13 cellular contexts compared by ENCODE assay signal in genomic region chr7:64541438-64542359, GRCh38. TPM values are rescaled to one million over a fixed set of nuclear protein-coding genes. Genes with fewer than 3 reads are reported as not detected.
DNase-seq lines count a peak whose midpoint lies in the region; ATAC-seq and TF ChIP-seq lines count a peak whose summit lies in the region.
"Had no signal": no experiment of that assay in that cellular context is flagged by ENCODE, and none has a peak within 500 bp of the region (broad histone marks: within the 10 kb centered on the region; RNA-seq: fewer than 3 reads in every experiment).

No MANE protein-coding gene starts in this region.

- intact Hi-C loops in Right ventricle myocardium inferior (cut with DNase I), result no loop called here
- intact Hi-C loops in cardiac septum (cut with DNase I), result no loop called here
- intact Hi-C loops in left ventricle myocardium inferior (cut with micrococcal nuclease), result no loop called here
- intact Hi-C loops in aorta (cut with DNase I), result no loop called here

- peak; percentile 78 for ATAC-seq in Right ventricle myocardium inferior
- peak; percentile 78 for ATAC-seq in activated naive CD8-positive, alpha-beta T cell treated with anti-CD3 and anti-CD28 coated beads, Interleukin-2, amount 50 U/mL, for 24 hours
- peak; percentile 74 for ATAC-seq in aorta (ENCODE audit: low FRiP score)
- no peak for ATAC-seq in GM21528 (IDR thresholded peaks at IDR 0.05; ENCODE audit: low FRiP score, unreplicated experiment)
- no peak for ATAC-seq in HG02610 (IDR thresholded peaks at IDR 0.05; ENCODE audit: unreplicated experiment)

- peak overlapping the region; percentile 52 for H3K27ac Mint-ChIP-seq in activated naive CD8-positive, alpha-beta T cell treated with anti-CD3 and anti-CD28 coated beads, Interleukin-2, amount 50 U/mL, for 24 hours
- H3K27ac Mint-ChIP-seq: brain had no signal

- H3K36me3 ChIP-seq in left ventricle myocardium inferior (peaks cover 42% of the 10 kb centered on the region), aorta (ENCODE audit: control insufficient read depth in 1 of 2, insufficient read depth in 2 of 2, low read length in 1 of 2) (no peaks in the 10 kb centered on the region)

- no peak for TF ChIP-seq CTCF in left ventricle myocardium inferior (IDR thresholded peaks at IDR 0.05; ENCODE audit: borderline replicate concordance)

- H3K27ac ChIP-seq in left ventricle myocardium inferior (replicated peaks) (peak overlapping the region; percentile 60), aorta (ENCODE audit: low read depth in 1 of 2, low read length in 2 of 2) (peak overlapping the region; percentile 88 to 95)
- H3K27ac ChIP-seq: BLaER1 had no signal

- H3K4me1 ChIP-seq in left ventricle myocardium inferior (peaks cover 32% of the 10 kb centered on the region), aorta (ENCODE audit: control insufficient read depth in 1 of 2, insufficient read depth in 2 of 2, low read length in 2 of 2) (no peaks in the 10 kb centered on the region)
- H3K4me1 ChIP-seq: BLaER1 had no signal

- H3K4me3 Mint-ChIP-seq in activated naive CD8-positive, alpha-beta T cell treated with anti-CD3 and anti-CD28 coated beads, Interleukin-2, amount 50 U/mL, for 24 hours, result no peak overlapping the region
- H3K4me3 Mint-ChIP-seq: brain had no signal

- no peaks in the 10 kb centered on the region for H3K27me3 Mint-ChIP-seq in activated naive CD8-positive, alpha-beta T cell treated with anti-CD3 and anti-CD28 coated beads, Interleukin-2, amount 50 U/mL, for 24 hours
- H3K27me3 Mint-ChIP-seq: brain had no signal

- H3K27me3 ChIP-seq in left ventricle myocardium inferior (ENCODE audit: low read depth) (no peaks in the 10 kb centered on the region), aorta (ENCODE audit: control insufficient read depth in 1 of 2, insufficient read depth in 2 of 2, low read length in 1 of 2) (no peaks in the 10 kb centered on the region)
- H3K27me3 ChIP-seq: BLaER1 had no signal

- no peaks in the 10 kb centered on the region for H3K9me3 ChIP-seq in left ventricle myocardium inferior (replicated peaks)
- H3K9me3 ChIP-seq in aorta (ENCODE audit: control insufficient read depth, low read length), result no peaks in the 10 kb centered on the region

- no peak for DNase-seq in Right ventricle myocardium inferior (ENCODE audit: missing footprints)
- no peak for DNase-seq in cardiac septum (ENCODE audit: low spot score)
- DNase-seq in activated naive CD8-positive, alpha-beta T cell treated with anti-CD3 and anti-CD28 coated beads, Interleukin-2, amount 50 U/mL, for 24 hours, result no peak
- no peak for DNase-seq in left ventricle myocardium inferior
- DNase-seq in aorta, result peak; percentile 76 to 81
- no peak for DNase-seq in germinal center (ENCODE audit: low spot score)
- DNase-seq: NCI-H2081 treated with DMSO at 0.1 percent for 48 hours, substantia nigra had no signal

- no peak overlapping the region for H3K4me3 ChIP-seq in left ventricle myocardium inferior
- no peak overlapping the region for H3K4me3 ChIP-seq in aorta (ENCODE audit: low read length in 2 of 2)
- H3K4me3 ChIP-seq: BLaER1, smooth muscle cell had no signal

- peaks cover 11% of the 10 kb centered on the region for H3K9me3 Mint-ChIP-seq in activated naive CD8-positive, alpha-beta T cell treated with anti-CD3 and anti-CD28 coated beads, Interleukin-2, amount 50 U/mL, for 24 hours

- 25 to 26% methylated on average over 5 of the region's 5 CpGs for WGBS in aorta, 2 donors

- peaks cover 12% of the 10 kb centered on the region for H3K4me1 Mint-ChIP-seq in activated naive CD8-positive, alpha-beta T cell treated with anti-CD3 and anti-CD28 coated beads, Interleukin-2, amount 50 U/mL, for 24 hours
- H3K4me1 Mint-ChIP-seq: brain had no signal

- peaks cover 82% of the 10 kb centered on the region for H3K36me3 Mint-ChIP-seq in activated naive CD8-positive, alpha-beta T cell treated with anti-CD3 and anti-CD28 coated beads, Interleukin-2, amount 50 U/mL, for 24 hours (ENCODE audit: low read depth)

RNA-seq across cellular contexts. Expression of gene ZNF680, which starts 21.2 kb away (rescaled TPM):
- total RNA-seq in Right ventricle myocardium inferior (20.9 TPM), cardiac septum (28.2 TPM), left ventricle myocardium inferior (21.6 TPM), aorta (10 to 100 TPM; 23.5 to 35.9 TPM)
- 1 to 10 TPM; 2.8 to 7.7 TPM for polyA plus RNA-seq in aorta
- total RNA-seq: smooth muscle cell had no signal
- polyA plus RNA-seq: smooth muscle cell had no signal

Comparison
In these comparisons a context has a peak if more than half of its experiments do, and no peak if none do; other contexts are left out.
1. ATAC-seq: peak in Right ventricle myocardium inferior (single experiment), activated naive CD8-positive, alpha-beta T cell treated with anti-CD3 and anti-CD28 coated beads, Interleukin-2, amount 50 U/mL, for 24 hours (single experiment) and aorta (single experiment); none in GM21528 (single experiment) and HG02610 (single experiment).
2. DNase-seq: peak in aorta (2 of 2); none in Right ventricle myocardium inferior (single experiment), cardiac septum (single experiment), activated naive CD8-positive, alpha-beta T cell treated with anti-CD3 and anti-CD28 coated beads, Interleukin-2, amount 50 U/mL, for 24 hours (single experiment), left ventricle myocardium inferior (single experiment) and germinal center (single experiment).